In genomic region chr5:113052041-113052795, GRCh38 we compare ENCODE assay signal across 22 cellular contexts.
A peak's percentile ranks its signal among the peaks of the same experiment; 100 is the strongest.
DNase-seq lines count a peak whose midpoint lies in the region; ATAC-seq, FAIRE-seq and TF ChIP-seq lines count a peak whose summit lies in the region.
"Had no signal": no experiment of that assay in that cellular context is flagged by ENCODE, and none has a peak within 500 bp of the region (broad histone marks: within the 10 kb centered on the region; RNA-seq: fewer than 3 reads in every experiment).

No MANE protein-coding gene starts in this region.

- H3K4me1 ChIP-seq in endodermal cell (ENCODE audit: control insufficient read depth, insufficient read depth, low read length) (no peaks in the 10 kb centered on the region), parathyroid adenoma (peaks cover 61% of the 10 kb centered on the region)

- peaks cover 100% of the 10 kb centered on the region for H3K36me3 ChIP-seq in endodermal cell (ENCODE audit: control insufficient read depth, insufficient read depth, low read length)
- no peaks in the 10 kb centered on the region for H3K36me3 ChIP-seq in parathyroid adenoma (ENCODE audit: control insufficient read depth, insufficient read depth, low read length)

- H3K4me2 ChIP-seq in parathyroid adenoma (ENCODE audit: low read length), result no peak overlapping the region

- no peak for TF ChIP-seq CTCF in endodermal cell (conservative IDR thresholded peaks at IDR 0.05)
- TF ChIP-seq CTCF in parathyroid adenoma (IDR thresholded peaks at IDR 0.05), result no peak
- no peak for TF ChIP-seq CTCF in D721Med (IDR thresholded peaks at IDR 0.05; ENCODE audit: insufficient read depth, missing control alignments)

- H3K36me3 Mint-ChIP-seq in endodermal cell (ENCODE audit: low read depth), result peaks cover 89% of the 10 kb centered on the region
- H3K36me3 Mint-ChIP-seq: activated naive CD4-positive, alpha-beta T cell treated with anti-CD3 and anti-CD28 coated beads, Interleukin-2, amount 50 U/mL, for 24 hours; natural killer cell had no signal

- H3K4me3 ChIP-seq in endodermal cell (ENCODE audit: low read length) (no peak overlapping the region), parathyroid adenoma (ENCODE audit: low read depth, low read length) (no peak overlapping the region)

- no peaks in the 10 kb centered on the region for H3K9me3 ChIP-seq in endodermal cell (ENCODE audit: control insufficient read depth, low read length)
- no peaks in the 10 kb centered on the region for H3K9me3 ChIP-seq in parathyroid adenoma (ENCODE audit: control insufficient read depth, low read length)

- no peaks in the 10 kb centered on the region for H3K27me3 Mint-ChIP-seq in endodermal cell (ENCODE audit: insufficient read depth)
- H3K27me3 Mint-ChIP-seq: activated naive CD4-positive, alpha-beta T cell treated with anti-CD3 and anti-CD28 coated beads, Interleukin-2, amount 50 U/mL, for 24 hours; progenitor cell of endocrine pancreas; T-cell had no signal

- FAIRE-seq in D721Med (lab: Jason Lieb, UNC), result no peak
- FAIRE-seq: endometrium had no signal

- no peak overlapping the region for H3K27ac ChIP-seq in endodermal cell (ENCODE audit: low read depth, low read length)
- peak overlapping the region; percentile 94 for H3K27ac ChIP-seq in parathyroid adenoma
- H3K27ac ChIP-seq: WERI-Rb-1 had no signal

- no peak overlapping the region for H3K4me3 Mint-ChIP-seq in endodermal cell
- H3K4me3 Mint-ChIP-seq: activated naive CD4-positive, alpha-beta T cell treated with anti-CD3 and anti-CD28 coated beads, Interleukin-2, amount 50 U/mL, for 24 hours; natural killer cell; T-cell had no signal

- 95 to 98% methylated on average over 8 to 10 of the region's 10 CpGs for WGBS in endodermal cell (ENCODE audit: insufficient coverage in 1 of 2, insufficient read length in 1 of 2), 2 experiments

- no peaks in the 10 kb centered on the region for H3K9me3 Mint-ChIP-seq in endodermal cell
- H3K9me3 Mint-ChIP-seq: activated naive CD4-positive, alpha-beta T cell treated with anti-CD3 and anti-CD28 coated beads, Interleukin-2, amount 50 U/mL, for 24 hours; natural killer cell; T-cell had no signal

- no peaks in the 10 kb centered on the region for H3K27me3 ChIP-seq in endodermal cell (ENCODE audit: control insufficient read depth, insufficient read depth, low read length, poor library complexity, severe bottlenecking)
- H3K27me3 ChIP-seq in parathyroid adenoma (ENCODE audit: control insufficient read depth, insufficient read depth, low read length), result no peaks in the 10 kb centered on the region

- H3K9ac ChIP-seq in endodermal cell (ENCODE audit: extremely low read depth, low read length, poor library complexity, severe bottlenecking) (no peak overlapping the region), parathyroid adenoma (no peak overlapping the region)

- peaks cover 12% of the 10 kb centered on the region for H3K79me2 ChIP-seq in parathyroid adenoma

- H3K27ac Mint-ChIP-seq in endodermal cell, result peak overlapping the region; percentile 58
- H3K27ac Mint-ChIP-seq: activated naive CD4-positive, alpha-beta T cell treated with anti-CD3 and anti-CD28 coated beads, Interleukin-2, amount 50 U/mL, for 24 hours; progenitor cell of endocrine pancreas had no signal

- no peak for ATAC-seq in GM19324 (IDR thresholded peaks at IDR 0.05; ENCODE audit: low FRiP score, unreplicated experiment)
- ATAC-seq: natural killer cell, T-cell had no signal

- H3K4me1 Mint-ChIP-seq in endodermal cell, result no peaks in the 10 kb centered on the region

- DNase-seq in ELR (ENCODE audit: low read depth) (peak; percentile 32), RPMI7951 (ENCODE audit: low read depth) (peak; percentile 51), endodermal cell (no peak), COLO829 (ENCODE audit: low spot score) (no peak), D721Med (ENCODE audit: insufficient read length, low spot score) (no peak)
- DNase-seq: activated CD4-positive, alpha-beta T cell treated with anti-CD3 and anti-CD28 coated beads, Interleukin-2, amount 50 U/mL, for 48 hours; activated T-cell treated with anti-CD3 and anti-CD28 coated beads, Interleukin-2, amount 50 U/mL, for 1 hour; COR-L47; foreskin melanocyte; GOT3; mesendoderm; natural killer cell; NCI-H1105 treated with DMSO at 0.1 percent for 48 hours; NCI-H524 treated with DMSO at 0.1 percent for 48 hours; Right ventricle myocardium superior; T-cell; WERI-Rb-1 had no signal

- no peak overlapping the region for H2AFZ ChIP-seq in parathyroid adenoma

Comparison
In these comparisons a context has a peak if more than half of its experiments do, and no peak if none do; other contexts are left out.
1. DNase-seq: peak in ELR (single experiment) and RPMI7951 (single experiment); none in endodermal cell (single experiment), COLO829 (single experiment) and D721Med (single experiment).